Comparison of ENCODE assay signal across 8 cellular contexts in genomic region chr11:102007567-102008437, GRCh38. TPM values are rescaled to one million over a fixed set of nuclear protein-coding genes. Genes with fewer than 3 reads are reported as not detected.
DNase-seq lines count a peak whose midpoint lies in the region; ATAC-seq, FAIRE-seq and TF ChIP-seq lines count a peak whose summit lies in the region.

No MANE protein-coding gene starts in this region.

- DNase-seq in A549 (ENCODE audit: low read depth in 1 of 2, low spot score in 1 of 2), result peak; percentile 25 to 95
- peak; percentile 88 for DNase-seq in NCI-H2029 (lab: John Stamatoyannopoulos, UW)
- DNase-seq in activated B cell treated with CpG ODN at 0.5 μM for 24 hours, result no peak
- no peak for DNase-seq in left ventricle myocardium inferior
- DNase-seq in spleen, result no peak
- no peak for DNase-seq in activated naive CD4-positive, alpha-beta T cell treated with anti-CD3 and anti-CD28 coated beads for 36 hours

- no peak overlapping the region for H3K4me3 Mint-ChIP-seq in activated B cell treated with CpG ODN at 0.5 μM for 24 hours
- H3K4me3 Mint-ChIP-seq in activated naive CD4-positive, alpha-beta T cell treated with anti-CD3 and anti-CD28 coated beads for 36 hours, result no peak overlapping the region

- no peaks in the 10 kb centered on the region for H3K36me3 Mint-ChIP-seq in activated B cell treated with CpG ODN at 0.5 μM for 24 hours (ENCODE audit: low read depth)
- no peaks in the 10 kb centered on the region for H3K36me3 Mint-ChIP-seq in activated naive CD4-positive, alpha-beta T cell treated with anti-CD3 and anti-CD28 coated beads for 36 hours (ENCODE audit: low read depth)

- peak; percentile 94 for FAIRE-seq in A549 (lab: Jason Lieb, UNC)

- H3K36me3 ChIP-seq in left ventricle myocardium inferior, result no peaks in the 10 kb centered on the region
- no peaks in the 10 kb centered on the region for H3K36me3 ChIP-seq in spleen

- peak; percentile 12 to 63; a peak in 2 of 5 replicates for TF ChIP-seq EP300 in A549 (IDR thresholded peaks at IDR 0.05)

- no peak overlapping the region for H3K4me3 ChIP-seq in A549
- no peak overlapping the region for H3K4me3 ChIP-seq in GM12875 (ENCODE audit: low read depth, low read length)
- H3K4me3 ChIP-seq in left ventricle myocardium inferior, result no peak overlapping the region
- no peak overlapping the region for H3K4me3 ChIP-seq in spleen

- TF ChIP-seq POLR2A in A549 (IDR thresholded peaks at IDR 0.05; ENCODE audit: low read length) (no peak), spleen (IDR thresholded peaks at IDR 0.05) (no peak)

- POLR2A ChIA-PET in A549 (lab: Yijun Ruan, JAX) (interaction anchor here (0.7 to 2.2 kb wide), 5 partner anchors 40 to 147 kb away, joined by 3 to 11 read pairs (median 8); partner anchors contain the start of genes ANGPTL5, CEP126, CFAP300 and YAP1), activated B cell treated with CpG ODN at 0.5 μM for 24 hours (lab: Charles Lee) (interaction anchor here (1.5 kb wide), 1 partner anchor 93 kb away, joined by 5 read pairs; the partner anchor contains the start of gene CEP126)

- peak overlapping the region; percentile 64 for H3K4me2 ChIP-seq in A549

- H3K27ac ChIP-seq in A549 (peak overlapping the region; percentile 84 to 85), left ventricle myocardium inferior (replicated peaks) (no peak overlapping the region), spleen (no peak overlapping the region)

- H3K4me1 ChIP-seq in A549 (peaks cover 44% of the 10 kb centered on the region), left ventricle myocardium inferior (peaks cover 15% of the 10 kb centered on the region), spleen (peaks cover 0 to 6% (median 1%) of the 10 kb centered on the region in 6 donors)

- H3K27ac Mint-ChIP-seq in activated B cell treated with CpG ODN at 0.5 μM for 24 hours, result no peak overlapping the region
- H3K27ac Mint-ChIP-seq in activated naive CD4-positive, alpha-beta T cell treated with anti-CD3 and anti-CD28 coated beads for 36 hours, result no peak overlapping the region

- WGBS in A549 (ENCODE audit: missing lambda C conversion rate), result 2% methylated on average over 4 of the region's 4 CpGs
- 17 to 27% (median 25%) methylated on average over 4 of the region's 4 CpGs for WGBS in spleen, 5 donors

- CTCF ChIA-PET in A549 (lab: Yijun Ruan, JAX) (interaction anchor here (0.6 to 6.4 kb wide), 28 partner anchors 8 to 605 kb away, joined by 3 to 112 read pairs (median 4); partner anchors contain the start of genes ANGPTL5, CEP126 and CFAP300), activated B cell treated with CpG ODN at 0.5 μM for 24 hours (lab: Charles Lee) (interaction anchor here (0.8 to 9.8 kb wide), 17 partner anchors 7 to 1027 kb away, joined by 3 to 238 read pairs (median 5); partner anchors contain the start of gene CEP126)
- CTCF ChIA-PET in activated naive CD4-positive, alpha-beta T cell treated with anti-CD3 and anti-CD28 coated beads for 36 hours (lab: Charles Lee), result interaction anchor here (0.6 to 6.3 kb wide), 22 partner anchors 9 to 261 kb away, joined by 3 to 122 read pairs (median 3); no protein-coding TSS in a partner anchor

- peak; percentile 63 to 79 for TF ChIP-seq RAD21 in A549 (conservative IDR thresholded peaks at IDR 0.05 in 1 of 2, IDR thresholded peaks at IDR 0.05 in 1 of 2)

- H3K27me3 ChIP-seq in left ventricle myocardium inferior (ENCODE audit: low read depth) (no peaks in the 10 kb centered on the region), spleen (replicated peaks in 1 of 7) (peaks cover 0 to 11% (median 0%) of the 10 kb centered on the region in 7 donors)

- intact Hi-C loops in activated B cell treated with CpG ODN at 0.5 μM for 24 hours (cut with micrococcal nuclease) (loop anchor here (1.0 to 10.0 kb wide), 6 partner anchors 93 to 1431 kb away; partner anchors contain the start of gene CEP126), left ventricle myocardium inferior (cut with micrococcal nuclease) (loop anchor here (2.0 kb wide), 1 partner anchor 145 kb away; no protein-coding TSS in a partner anchor), spleen (cut with DNase I; ENCODE audit: low total_unique reads) (loop anchor here (2.0 kb wide), 1 partner anchor 145 kb away; no protein-coding TSS in a partner anchor)
- intact Hi-C loops in activated naive CD4-positive, alpha-beta T cell treated with anti-CD3 and anti-CD28 coated beads for 36 hours (cut with micrococcal nuclease), result loop anchor here (1.0 to 10.0 kb wide), 4 partner anchors 93 to 553 kb away; partner anchors contain the start of gene CEP126

- TF ChIP-seq CTCF in A549 (IDR thresholded peaks at IDR 0.05) (peak; percentile 66), GM12875 (IDR thresholded peaks at IDR 0.05; ENCODE audit: borderline replicate concordance, insufficient read depth, low read depth, low read length) (peak; percentile 2; the same call in 1 of the 2 replicates), activated B cell treated with CpG ODN at 0.5 μM for 24 hours (IDR thresholded peaks at IDR 0.05) (peak; percentile 81), left ventricle myocardium inferior (IDR thresholded peaks at IDR 0.05; ENCODE audit: borderline replicate concordance) (peak; percentile 71), spleen (IDR thresholded peaks at IDR 0.05 in 8 of 11, conservative IDR thresholded peaks at IDR 0.05 in 3 of 11) (peak; percentile 15 to 70 (median 50))

- H3K9me3 Mint-ChIP-seq in activated B cell treated with CpG ODN at 0.5 μM for 24 hours, result no peaks in the 10 kb centered on the region
- H3K9me3 Mint-ChIP-seq in activated naive CD4-positive, alpha-beta T cell treated with anti-CD3 and anti-CD28 coated beads for 36 hours, result no peaks in the 10 kb centered on the region

- H3K4me1 Mint-ChIP-seq in activated B cell treated with CpG ODN at 0.5 μM for 24 hours, result no peaks in the 10 kb centered on the region
- peaks cover 7% of the 10 kb centered on the region for H3K4me1 Mint-ChIP-seq in activated naive CD4-positive, alpha-beta T cell treated with anti-CD3 and anti-CD28 coated beads for 36 hours (ENCODE audit: low read depth)

- peaks cover 11% of the 10 kb centered on the region for H3K27me3 Mint-ChIP-seq in activated B cell treated with CpG ODN at 0.5 μM for 24 hours
- H3K27me3 Mint-ChIP-seq in activated naive CD4-positive, alpha-beta T cell treated with anti-CD3 and anti-CD28 coated beads for 36 hours (ENCODE audit: low read depth), result peaks cover 11% of the 10 kb centered on the region

- H3K9me3 ChIP-seq in A549 (no peaks in the 10 kb centered on the region), left ventricle myocardium inferior (replicated peaks) (no peaks in the 10 kb centered on the region), spleen (no peaks in the 10 kb centered on the region)

- peak; percentile 88 to 96 for ATAC-seq in A549
- peak; percentile 74 for ATAC-seq in HG02938 (IDR thresholded peaks at IDR 0.05; ENCODE audit: unreplicated experiment)
- no peak for ATAC-seq in activated B cell treated with CpG ODN at 0.5 μM for 24 hours (ENCODE audit: low read depth)

TF ChIP-seq in A549, 52 proteins besides CTCF, POLR2A, EP300 and RAD21:
- TF ChIP-seq CBX8 (IDR thresholded peaks at IDR 0.05) (no peak), USF2 (IDR thresholded peaks at IDR 0.05) (no peak), GATA3 (IDR thresholded peaks at IDR 0.05; ENCODE audit: borderline replicate concordance) (peak; percentile 11; the same call in 1 of the 2 replicates), JUN (IDR thresholded peaks at IDR 0.05) (peak in 1 of 2 experiments; percentile 29; a peak in 1 of 5 replicates), FOSL2 (IDR thresholded peaks at IDR 0.05) (no peak), FOSL2 (CRISPR knock-in tag; IDR thresholded peaks at IDR 0.05) (peak; percentile 51; the same call in 1 of the 2 replicates), JUNB (IDR thresholded peaks at IDR 0.05) (no peak; the same call in 1 of the 2 replicates), CEBPB (IDR thresholded peaks at IDR 0.05) (peak in 1 of 2 experiments; percentile 28; a peak in 1 of 4 replicates), ZNF302 (CRISPR knock-in tag; IDR thresholded peaks at IDR 0.05) (no peak), FOSB (CRISPR knock-in tag; IDR thresholded peaks at IDR 0.05) (no peak), HES2 (IDR thresholded peaks at IDR 0.05) (no peak), EHF (CRISPR knock-in tag; IDR thresholded peaks at IDR 0.05) (no peak), EHMT2 (IDR thresholded peaks at IDR 0.05; ENCODE audit: low read depth) (no peak), KDM1A (IDR thresholded peaks at IDR 0.05; ENCODE audit: low read depth) (no peak), RFX5 (IDR thresholded peaks at IDR 0.05) (no peak), MAX (IDR thresholded peaks at IDR 0.05) (0 out of 2 replicates have a peak, but pooled peaks have one; percentile 27), BHLHE40 (IDR thresholded peaks at IDR 0.05; ENCODE audit: low read depth, low read length) (no peak), PHF8 (IDR thresholded peaks at IDR 0.05; ENCODE audit: borderline replicate concordance, low read depth) (no peak), SMC3 (IDR thresholded peaks at IDR 0.05) (peak; percentile 74), NPAS2 (CRISPR knock-in tag; IDR thresholded peaks at IDR 0.05; ENCODE audit: borderline replicate concordance) (no peak)

RNA-seq across cellular contexts. Expression of gene CFAP300, which starts 39.4 kb away (rescaled TPM):
- 12.6 and 17.1 TPM in 2 replicates for polyA plus RNA-seq in A549 (2011; rRNA removed)
- 2.7 and 2.8 TPM in 2 replicates for polyA plus RNA-seq in A549 (2012; cell fraction: cytosol; rRNA removed)
- 1.0 and 2.7 TPM in 2 replicates for polyA plus RNA-seq in A549 (2012; cell fraction: nucleus; rRNA removed)
- polyA plus RNA-seq in A549 (2017; fragmentation: RNase III; extraction: RNeasy Plus Mini Kit Qiagen cat#74134 plus additional on column Dnase treatment), result 6.1 to 8.2 TPM (median 7.6 TPM) in 3 replicates
- polyA minus RNA-seq in A549 (2011; rRNA and poly(A)+ RNA removed), result 2.5 and 3.3 TPM in 2 replicates
- total RNA-seq in activated B cell treated with CpG ODN at 0.5 μM for 24 hours, result not detected in 2 replicates
- total RNA-seq in left ventricle myocardium inferior, result 0.99 TPM
- total RNA-seq in spleen, result not detected
- polyA plus RNA-seq in spleen, result under 1 TPM; 0.11 to 0.26 (median 0.21) TPM
- not detected for total RNA-seq in activated naive CD4-positive, alpha-beta T cell treated with anti-CD3 and anti-CD28 coated beads for 36 hours

Comparison
In these comparisons a context has a peak if more than half of its experiments do, and no peak if none do; other contexts are left out.
1. DNase-seq: peak in A549 (2 of 2) and NCI-H2029 (single experiment); none in activated B cell treated with CpG ODN at 0.5 μM for 24 hours (single experiment), left ventricle myocardium inferior (single experiment), spleen (single experiment) and activated naive CD4-positive, alpha-beta T cell treated with anti-CD3 and anti-CD28 coated beads for 36 hours (single experiment).
2. H3K27ac ChIP-seq: peak in A549 (2 of 2); none in left ventricle myocardium inferior (single experiment) and spleen (0 of 8).
3. CTCF ChIP-seq: peak in every context shown above with its lines; median percentile 81 in activated B cell treated with CpG ODN at 0.5 μM for 24 hours; 71 in left ventricle myocardium inferior; 66 in A549; 50 in spleen; 2 in GM12875.